Comparison of ENCODE assay signal across 15 cellular contexts in genomic region chr15:62858343-62858742, GRCh38.
DNase-seq lines count a peak whose midpoint lies in the region; ATAC-seq, FAIRE-seq and TF ChIP-seq lines count a peak whose summit lies in the region.
"Had no signal": no experiment of that assay in that cellular context is flagged by ENCODE, and none has a peak within 500 bp of the region (broad histone marks: within the 10 kb centered on the region; RNA-seq: fewer than 3 reads in every experiment).

No MANE protein-coding gene starts in this region.

- dilution Hi-C loops in IMR-90 (cut with HindIII; ENCODE audit: low sequenced_read_pairs, unreplicated experiment) = no loop called here

- FAIRE-seq in bronchial epithelial cell (lab: Jason Lieb, UNC) = no peak
- FAIRE-seq: GM19239, H54 had no signal

- H3K14ac ChIP-seq in IMR-90 (replicated peaks; ENCODE audit: low read depth, low read length) (no peak overlapping the region), trophoblast cell (ENCODE audit: low read length) (peak overlapping the region; percentile 3)

- no peaks in the 10 kb centered on the region for H3K36me3 Mint-ChIP-seq in activated naive CD8-positive, alpha-beta T cell treated with anti-CD3 and anti-CD28 coated beads for 36 hours

- peaks cover 3% of the 10 kb centered on the region for H3K9me3 Mint-ChIP-seq in activated naive CD8-positive, alpha-beta T cell treated with anti-CD3 and anti-CD28 coated beads for 36 hours

- no peak overlapping the region for H4K12ac ChIP-seq in trophoblast cell (ENCODE audit: low read depth, low read length)

- no peak overlapping the region for H2BK5ac ChIP-seq in IMR-90 (ENCODE audit: low read depth, low read length, poor library complexity, severe bottlenecking)
- no peak overlapping the region for H2BK5ac ChIP-seq in trophoblast cell (ENCODE audit: low read depth, low read length, poor library complexity)

- H4K91ac ChIP-seq in IMR-90 (ENCODE audit: insufficient read depth, low read depth, low read length) (no peak overlapping the region), trophoblast cell (ENCODE audit: low read depth, low read length) (peak overlapping the region; percentile 60)

- H3K23ac ChIP-seq in IMR-90 (ENCODE audit: low read depth, low read length) = no peak overlapping the region
- no peak overlapping the region for H3K23ac ChIP-seq in trophoblast cell (ENCODE audit: low read length)

- H3K4me2 ChIP-seq in IMR-90 (ENCODE audit: low read depth, low read length) (no peak overlapping the region), trophoblast cell (ENCODE audit: low read length) (no peak overlapping the region)

- H3K9ac ChIP-seq in IMR-90 (ENCODE audit: low read depth, low read length) (no peak overlapping the region), trophoblast cell (ENCODE audit: low read length) (peak overlapping the region; percentile 62)

- H4K8ac ChIP-seq in IMR-90 (ENCODE audit: low read depth in 2 of 2, low read length in 2 of 2) = no peak overlapping the region
- H4K8ac ChIP-seq in trophoblast cell (ENCODE audit: low read depth, low read length) = no peak overlapping the region

- H3K79me1 ChIP-seq in IMR-90 (ENCODE audit: low read depth in 1 of 2, low read length in 2 of 2) = no peaks in the 10 kb centered on the region
- peaks cover 36% of the 10 kb centered on the region for H3K79me1 ChIP-seq in trophoblast cell (ENCODE audit: low read length)

- no peak for TF ChIP-seq RAD21 in IMR-90 (IDR thresholded peaks at IDR 0.05; ENCODE audit: low read length)

- peaks cover 3% of the 10 kb centered on the region for H3K27me3 Mint-ChIP-seq in activated naive CD8-positive, alpha-beta T cell treated with anti-CD3 and anti-CD28 coated beads for 36 hours

- H2AK5ac ChIP-seq in IMR-90 (ENCODE audit: low read depth, low read length) = no peak overlapping the region
- peak overlapping the region; percentile 44 for H2AK5ac ChIP-seq in trophoblast cell (ENCODE audit: low read length)

- POLR2A ChIA-PET in IMR-90 (lab: Charles Lee; ENCODE audit: unreplicated experiment) = no interaction called here

- H3K56ac ChIP-seq in IMR-90 (ENCODE audit: extremely low read depth, insufficient read depth, low read length) = no peak overlapping the region

- H2BK15ac ChIP-seq in IMR-90 (ENCODE audit: low read depth, low read length) = no peak overlapping the region

- no peak overlapping the region for H2BK120ac ChIP-seq in IMR-90 (ENCODE audit: low read depth, low read length)
- peak overlapping the region; percentile 35 for H2BK120ac ChIP-seq in trophoblast cell (ENCODE audit: insufficient read depth, low read length, poor library complexity)

- TF ChIP-seq CTCF in IMR-90 (conservative IDR thresholded peaks at IDR 0.05; ENCODE audit: low read depth, low read length) (no peak), bronchial epithelial cell (IDR thresholded peaks at IDR 0.05; ENCODE audit: insufficient read depth, low read length, severe bottlenecking) (no peak), esophagus muscularis mucosa (IDR thresholded peaks at IDR 0.05) (no peak), Peyer's patch (IDR thresholded peaks at IDR 0.05) (no peak)

- H3K36me3 ChIP-seq in IMR-90 (ENCODE audit: control insufficient read depth, insufficient read depth, low read length) = no peaks in the 10 kb centered on the region
- H3K36me3 ChIP-seq in bronchial epithelial cell (ENCODE audit: control insufficient read depth, insufficient read depth, low read length) = no peaks in the 10 kb centered on the region
- H3K36me3 ChIP-seq in esophagus muscularis mucosa = no peaks in the 10 kb centered on the region
- H3K36me3 ChIP-seq in trophoblast cell (ENCODE audit: control insufficient read depth in 1 of 2, insufficient read depth in 2 of 2, low read length in 2 of 2) = peaks cover 0 to 1% of the 10 kb centered on the region in 2 experiments
- H3K36me3 ChIP-seq in Peyer's patch = no peaks in the 10 kb centered on the region
- H3K36me3 ChIP-seq: SJSA1 had no signal

- H3K18ac ChIP-seq in IMR-90 (ENCODE audit: low read depth, low read length) = no peak overlapping the region
- no peak overlapping the region for H3K18ac ChIP-seq in trophoblast cell (ENCODE audit: low read length)

- peaks cover 5% of the 10 kb centered on the region for H3K4me1 Mint-ChIP-seq in activated naive CD8-positive, alpha-beta T cell treated with anti-CD3 and anti-CD28 coated beads for 36 hours

- no peak overlapping the region for H3K27ac Mint-ChIP-seq in activated naive CD8-positive, alpha-beta T cell treated with anti-CD3 and anti-CD28 coated beads for 36 hours

- TF ChIP-seq EP300 in esophagus muscularis mucosa (IDR thresholded peaks at IDR 0.05) = no peak

- H3K4me3 ChIP-seq in IMR-90 (ENCODE audit: insufficient read depth, low read depth, low read length) = no peak overlapping the region
- no peak overlapping the region for H3K4me3 ChIP-seq in bronchial epithelial cell (ENCODE audit: low read depth, low read length)
- no peak overlapping the region for H3K4me3 ChIP-seq in esophagus muscularis mucosa
- no peak overlapping the region for H3K4me3 ChIP-seq in trophoblast cell (ENCODE audit: low read depth, low read length)
- no peak overlapping the region for H3K4me3 ChIP-seq in Peyer's patch
- H3K4me3 ChIP-seq: SJSA1 had no signal

- no peak overlapping the region for H2AFZ ChIP-seq in IMR-90 (replicated peaks; ENCODE audit: low read length, poor library complexity)
- no peak overlapping the region for H2AFZ ChIP-seq in trophoblast cell (ENCODE audit: insufficient read depth, low read length, poor library complexity)

- DNase-seq in IMR-90 (no peak), bronchial epithelial cell (ENCODE audit: low read depth) (peak; percentile 48), esophagus muscularis mucosa (ENCODE audit: extremely low spot score) (peak; percentile 85), trophoblast cell (no peak), A172 (ENCODE audit: low spot score) (no peak), KG1 (lab: John Stamatoyannopoulos, UW) (no peak), Peyer's patch (no peak)
- DNase-seq in activated naive CD8-positive, alpha-beta T cell treated with anti-CD3 and anti-CD28 coated beads for 36 hours = no peak
- DNase-seq: EL, Kasumi-1, NCI-H187, NCI-H69 had no signal

- no TSS peak for BruUV-seq in IMR-90 (replicated peaks; lab: Mats Ljungman, UMichigan)

- H3K79me2 ChIP-seq in trophoblast cell (ENCODE audit: control insufficient read depth, insufficient read depth, low read length, poor library complexity) = peaks cover 3% of the 10 kb centered on the region

- no peaks in the 10 kb centered on the region; the same call in 1 of the 2 replicates for H3K27me3 ChIP-seq in IMR-90 (ENCODE audit: control insufficient read depth, insufficient read depth, low read length)
- H3K27me3 ChIP-seq in bronchial epithelial cell (ENCODE audit: control insufficient read depth, insufficient read depth, low read length) = no peaks in the 10 kb centered on the region
- no peaks in the 10 kb centered on the region for H3K27me3 ChIP-seq in esophagus muscularis mucosa
- no peaks in the 10 kb centered on the region for H3K27me3 ChIP-seq in trophoblast cell (ENCODE audit: insufficient read depth, low read length)
- no peaks in the 10 kb centered on the region for H3K27me3 ChIP-seq in Peyer's patch
- H3K27me3 ChIP-seq: SJSA1 had no signal

- H3K27ac ChIP-seq in IMR-90 (ENCODE audit: insufficient read depth, low read length) (no peak overlapping the region), esophagus muscularis mucosa (replicated peaks in 1 of 4) (peak overlapping the region in 2 of 4 donors; percentile 4 to 37), trophoblast cell (ENCODE audit: low read depth, low read length) (no peak overlapping the region), Peyer's patch (no peak overlapping the region)
- H3K27ac ChIP-seq: SJSA1 had no signal

- ATAC-seq in IMR-90 (ENCODE audit: low read depth) = no peak; the same call in 1 of the 2 replicates

- in situ Hi-C loops in IMR-90 (cut with MboI; ENCODE audit: low sequenced_read_pairs) = no loop called here

- no peak overlapping the region for H3K4me3 Mint-ChIP-seq in activated naive CD8-positive, alpha-beta T cell treated with anti-CD3 and anti-CD28 coated beads for 36 hours

- TF ChIP-seq POLR2A in IMR-90 (IDR thresholded peaks at IDR 0.05; ENCODE audit: low read depth, low read length) (no peak), esophagus muscularis mucosa (IDR thresholded peaks at IDR 0.05; ENCODE audit: low read depth) (no peak), Peyer's patch (IDR thresholded peaks at IDR 0.05) (no peak)

- peaks cover 8% of the 10 kb centered on the region for H3K9me1 ChIP-seq in IMR-90 (ENCODE audit: insufficient read depth, low read length)

- intact Hi-C loops in IMR-90 (cut with micrococcal nuclease) = no loop called here
- intact Hi-C loops in esophagus muscularis mucosa (cut with DNase I) = no loop called here

- no peak overlapping the region for H4K5ac ChIP-seq in IMR-90 (ENCODE audit: low read depth, low read length)

- H2AK9ac ChIP-seq in IMR-90 (replicated peaks; ENCODE audit: low read depth, low read length, poor library complexity) = no peak overlapping the region

- H3K4ac ChIP-seq in IMR-90 (ENCODE audit: low read depth, low read length) = 0 out of 2 replicates have a peak overlapping the region, but pooled peaks have one; percentile 20
- H3K4ac ChIP-seq in trophoblast cell (ENCODE audit: low read depth, low read length) = no peak overlapping the region

- H4K20me1 ChIP-seq in IMR-90 (ENCODE audit: insufficient read depth, low read length) = no peaks in the 10 kb centered on the region

- WGBS in IMR-90 (ENCODE audit: extremely low coverage in 2 of 2, insufficient read length in 1 of 2), 2 experiments = 86% methylated on average over 1 of the region's 2 CpGs; no CpG with 5 or more reads in 1 of the 2 experiments
- 51% methylated on average over 2 of the region's 2 CpGs for WGBS in esophagus muscularis mucosa
- WGBS in trophoblast cell (ENCODE audit: extremely low coverage, insufficient coverage, insufficient read length) = no CpG with 5 or more reads among the region's 2 CpGs

- H2BK20ac ChIP-seq in IMR-90 (ENCODE audit: low read depth, low read length) = no peak overlapping the region; the same call in 1 of the 2 replicates

- H3K9me3 ChIP-seq in IMR-90 (ENCODE audit: control insufficient read depth, insufficient read depth, low read length) = no peaks in the 10 kb centered on the region
- H3K9me3 ChIP-seq in esophagus muscularis mucosa = no peaks in the 10 kb centered on the region
- H3K9me3 ChIP-seq in trophoblast cell (ENCODE audit: insufficient read depth, low read depth, low read length) = peaks cover 3% of the 10 kb centered on the region
- no peaks in the 10 kb centered on the region for H3K9me3 ChIP-seq in Peyer's patch
- H3K9me3 ChIP-seq: SJSA1 had no signal

- peaks cover 3% of the 10 kb centered on the region; the same call in 1 of the 2 replicates for H3K4me1 ChIP-seq in IMR-90 (ENCODE audit: control insufficient read depth, insufficient read depth, low read length)
- peaks cover 0 to 40% (median 37%) of the 10 kb centered on the region in 4 donors for H3K4me1 ChIP-seq in esophagus muscularis mucosa
- peaks cover 2 to 8% of the 10 kb centered on the region in 2 experiments for H3K4me1 ChIP-seq in trophoblast cell (ENCODE audit: control insufficient read depth in 1 of 2, insufficient read depth in 2 of 2, low read length in 2 of 2)
- H3K4me1 ChIP-seq in Peyer's patch = no peaks in the 10 kb centered on the region

- H2BK12ac ChIP-seq in trophoblast cell (ENCODE audit: low read length) = peak overlapping the region; percentile 78

- CTCF ChIA-PET in IMR-90 (lab: Yijun Ruan, JAX) = interaction anchor here (0.6 to 1.5 kb wide), 2 partner anchors 59 to 189 kb away, joined by 3 to 5 read pairs; no protein-coding TSS in a partner anchor

Comparison
In these comparisons a context has a peak if more than half of its experiments do, and no peak if none do; other contexts are left out.
1. DNase-seq: peak in bronchial epithelial cell (single experiment) and esophagus muscularis mucosa (single experiment); none in IMR-90 (single experiment), trophoblast cell (0 of 2), A172 (single experiment), KG1 (single experiment), Peyer's patch (0 of 3) and activated naive CD8-positive, alpha-beta T cell treated with anti-CD3 and anti-CD28 coated beads for 36 hours (single experiment).